17 cellular contexts compared by ENCODE assay signal in the genomic region with DNA sequence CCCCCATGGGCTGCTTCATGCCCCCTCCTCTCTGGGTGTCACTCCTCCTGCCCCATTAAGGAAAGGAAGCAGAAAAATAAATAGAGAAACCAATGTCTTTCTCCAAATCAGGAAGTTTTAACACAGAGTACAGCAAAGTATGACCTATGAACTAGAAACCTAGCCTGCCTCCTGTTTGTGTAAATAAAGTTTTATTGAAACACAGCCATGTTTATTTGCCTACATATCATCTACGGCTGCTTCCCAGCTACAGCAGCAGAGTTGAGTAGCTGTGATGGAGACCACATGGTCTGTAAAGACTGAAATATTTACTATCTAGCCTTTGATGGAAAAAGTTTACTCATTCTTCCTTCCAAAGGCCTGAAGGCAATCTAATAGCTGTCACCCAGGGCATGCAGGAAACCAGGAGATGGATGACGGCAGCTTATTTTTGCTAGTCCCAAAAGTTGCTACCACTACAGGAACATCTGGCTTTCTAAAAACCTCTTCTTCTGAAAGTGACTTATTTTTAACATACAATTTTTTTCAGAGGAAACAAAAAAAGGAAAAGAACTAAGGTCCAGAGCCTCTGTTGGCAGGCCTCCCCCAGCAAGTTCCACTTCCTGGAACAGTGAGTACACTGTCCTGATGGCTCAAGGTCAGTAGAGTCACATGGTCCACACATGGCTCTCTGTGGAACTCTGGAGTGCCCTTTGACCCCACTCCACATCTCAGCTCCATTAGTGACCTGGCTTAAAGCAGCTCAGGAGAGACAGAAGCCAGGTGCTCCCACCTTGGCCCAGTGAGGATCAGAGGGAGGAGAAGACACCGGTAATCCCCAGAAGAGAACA.
DNase-seq lines count a peak whose midpoint lies in the region; ATAC-seq, FAIRE-seq and TF ChIP-seq lines count a peak whose summit lies in the region.
"Had no signal": no experiment of that assay in that cellular context is flagged by ENCODE, and none has a peak within 500 bp of the region (broad histone marks: within the 10 kb centered on the region; RNA-seq: fewer than 3 reads in every experiment).

No MANE protein-coding gene starts in this region.

- ATAC-seq in RWPE2 (ENCODE audit: low read depth) = no peak
- ATAC-seq in HepG2 = peak; percentile 94
- peak; percentile 86 for ATAC-seq in sciatic nerve
- no peak for ATAC-seq in GM19395 (IDR thresholded peaks at IDR 0.05; ENCODE audit: unreplicated experiment)
- ATAC-seq in GM21737 (IDR thresholded peaks at IDR 0.05; ENCODE audit: unreplicated experiment) = no peak
- ATAC-seq: A549, HCT116 had no signal

- H3K27me3 ChIP-seq in RWPE2 (ENCODE audit: insufficient read depth, poor library complexity, severe bottlenecking) (peaks cover 4% of the 10 kb centered on the region), cardiac muscle cell (no peaks in the 10 kb centered on the region), HepG2 (ENCODE audit: control insufficient read depth in 1 of 2, insufficient read depth in 2 of 2, low read length in 2 of 2) (no peaks in the 10 kb centered on the region)

- H3K9me2 ChIP-seq in OCI-LY7 (ENCODE audit: insufficient read depth, low read length) = no peaks in the 10 kb centered on the region

- CTCF ChIA-PET in HepG2 (lab: Yijun Ruan, JAX; ENCODE audit: low intra/inter-chr PET ratio, low total read pairs) (no interaction called here), OCI-LY7 (lab: Charles Lee; ENCODE audit: unreplicated experiment) (no interaction called here)

- H3K9ac ChIP-seq in HepG2 (ENCODE audit: insufficient read depth, low read depth, low read length) = no peak overlapping the region

- in situ Hi-C loops in HepG2 (cut with HindIII; ENCODE audit: extremely low pct_ligation_motif_present, low pct_unique_long_range_greater_than_20kb) = no loop called here

- H3K27ac ChIP-seq in RWPE2 (ENCODE audit: poor library complexity, severe bottlenecking) (no peak overlapping the region), cardiac muscle cell (peak overlapping the region; percentile 61), HepG2 (ENCODE audit: extremely low read length, insufficient read depth, low read length) (peak overlapping the region; percentile 9), OCI-LY7 (ENCODE audit: low read depth, low read length, poor library complexity, severe bottlenecking) (no peak overlapping the region)
- H3K27ac ChIP-seq: A549, RWPE1 had no signal

- DNase-seq in RWPE2 (ENCODE audit: low spot score) (peak; percentile 33), cardiac muscle cell (ENCODE audit: low read depth in 1 of 2, low spot score in 1 of 2) (peak in 1 of 2 donors; percentile 7), HepG2 (ENCODE audit: low spot score) (peak; percentile 52), sciatic nerve (ENCODE audit: low spot score) (no peak), OCI-LY7 (ENCODE audit: low spot score) (no peak), hippocampal formation (lab: John Stamatoyannopoulos, UW) (no peak)
- DNase-seq: Caco-2; MV-4-11; NCI-H1436; NCI-H2081; NCI-H524 treated with DMSO at 0.1 percent for 48 hours; NK-92 treated with Interleukin-12 subunit alpha and Interleukin-12 subunit beta, amount 100 ng/mL, for 24 hours had no signal

- POLR2A ChIA-PET in HepG2 (lab: Yijun Ruan, JAX) = interaction anchor here (0.9 kb wide), 1 partner anchor 16 kb away, joined by 3 read pairs; no protein-coding TSS in a partner anchor
- POLR2A ChIA-PET in OCI-LY7 (lab: Charles Lee) = no interaction called here

- BruUV-seq in HepG2 (replicated peaks; lab: Mats Ljungman, UMichigan) (no TSS peak), OCI-LY7 (replicated peaks; lab: Mats Ljungman, UMichigan) (no TSS peak)

- TF ChIP-seq EP300 in HepG2 (IDR thresholded peaks at IDR 0.05; ENCODE audit: low read depth in 2 of 2, low read length in 2 of 2) = no peak
- TF ChIP-seq EP300 in HepG2 (CRISPR knock-in tag; IDR thresholded peaks at IDR 0.05; ENCODE audit: borderline replicate concordance) = no peak

- no peaks in the 10 kb centered on the region for H3K36me3 ChIP-seq in RWPE2 (ENCODE audit: low read depth)
- H3K36me3 ChIP-seq in cardiac muscle cell = no peaks in the 10 kb centered on the region
- H3K36me3 ChIP-seq in HepG2 (replicated peaks in 1 of 2; ENCODE audit: control insufficient read depth in 1 of 2, insufficient read depth in 2 of 2, low read length in 2 of 2) = no peaks in the 10 kb centered on the region
- H3K36me3 ChIP-seq in OCI-LY7 (ENCODE audit: insufficient read depth, low read length) = no peaks in the 10 kb centered on the region

- intact Hi-C loops in HepG2 (cut with micrococcal nuclease; ENCODE audit: unreplicated experiment) = no loop called here
- intact Hi-C loops in sciatic nerve (cut with DNase I) = no loop called here
- intact Hi-C loops in OCI-LY7 (cut with micrococcal nuclease; ENCODE audit: unreplicated experiment) = no loop called here

- H3K4me3 ChIP-seq in RWPE2 (ENCODE audit: severe bottlenecking) (no peak overlapping the region), cardiac muscle cell (no peak overlapping the region), HepG2 (replicated peaks in 1 of 3; ENCODE audit: insufficient read depth in 1 of 3, low read depth in 2 of 3, low read length in 3 of 3) (no peak overlapping the region), OCI-LY7 (ENCODE audit: low read depth, low read length, poor library complexity, severe bottlenecking) (no peak overlapping the region)
- H3K4me3 ChIP-seq: A549 had no signal

- H3K79me2 ChIP-seq in HepG2 (ENCODE audit: insufficient read depth, low read length) (no peaks in the 10 kb centered on the region), OCI-LY7 (ENCODE audit: insufficient read depth, low read depth, low read length) (no peaks in the 10 kb centered on the region)

- no peak for TF ChIP-seq POLR2A in HepG2 (IDR thresholded peaks at IDR 0.05; ENCODE audit: insufficient read depth in 1 of 2, low read depth in 2 of 2, low read length in 2 of 2)

- H2AFZ ChIP-seq in HepG2 (ENCODE audit: low read length) = no peak overlapping the region
- no peak overlapping the region for H2AFZ ChIP-seq in OCI-LY7 (ENCODE audit: low read length)

- no peak for FAIRE-seq in HepG2 (lab: Jason Lieb, UNC)
- FAIRE-seq: A549 had no signal

- H3K9me3 ChIP-seq in RWPE2 (ENCODE audit: severe bottlenecking) = no peaks in the 10 kb centered on the region
- no peaks in the 10 kb centered on the region for H3K9me3 ChIP-seq in cardiac muscle cell (ENCODE audit: low read depth)
- peaks cover 20% of the 10 kb centered on the region for H3K9me3 ChIP-seq in HepG2 (ENCODE audit: low read length)
- H3K9me3 ChIP-seq in OCI-LY7 (ENCODE audit: low read length) = no peaks in the 10 kb centered on the region
- H3K9me3 ChIP-seq: A549, Caco-2 had no signal

- no peak for TF ChIP-seq CTCF in RWPE2 (IDR thresholded peaks at IDR 0.05; ENCODE audit: poor library complexity, severe bottlenecking)
- no peak for TF ChIP-seq CTCF in cardiac muscle cell (IDR thresholded peaks at IDR 0.05; ENCODE audit: low read depth, low read length)
- TF ChIP-seq CTCF in HepG2 (CRISPR knock-in tag; IDR thresholded peaks at IDR 0.05) = no peak
- no peak for TF ChIP-seq CTCF in OCI-LY7 (conservative IDR thresholded peaks at IDR 0.05; ENCODE audit: low read length)

- H3K4me1 ChIP-seq in RWPE2 (ENCODE audit: insufficient read depth, poor library complexity, severe bottlenecking) (no peaks in the 10 kb centered on the region), cardiac muscle cell (ENCODE audit: low read depth) (peaks cover 7% of the 10 kb centered on the region), HepG2 (ENCODE audit: insufficient read depth, low read length) (peaks cover 15% of the 10 kb centered on the region), OCI-LY7 (ENCODE audit: insufficient read depth, low read length, poor library complexity, severe bottlenecking) (no peaks in the 10 kb centered on the region)
- H3K4me1 ChIP-seq: A549, Caco-2 had no signal

- H4K20me1 ChIP-seq in HepG2 (ENCODE audit: insufficient read depth, low read length) (no peaks in the 10 kb centered on the region), OCI-LY7 (ENCODE audit: insufficient read depth, low read length) (no peaks in the 10 kb centered on the region)

- 63% methylated on average over 3 of the region's 3 CpGs for WGBS in HepG2 (ENCODE audit: low lambda C conversion rate)

- TF ChIP-seq RAD21 in HepG2 (CRISPR knock-in tag; IDR thresholded peaks at IDR 0.05) = no peak

- H3K4me2 ChIP-seq in HepG2 (ENCODE audit: low read depth, low read length) (peak overlapping the region; percentile 8; the same call in 1 of the 2 replicates), OCI-LY7 (ENCODE audit: low read length) (no peak overlapping the region)
- H3K4me2 ChIP-seq: A549 had no signal

TF ChIP-seq in HepG2, 621 proteins besides CTCF, POLR2A, EP300 and RAD21 (continues in another document):
- TF ChIP-seq IRX3 (CRISPR knock-in tag; IDR thresholded peaks at IDR 0.05; ENCODE audit: borderline replicate concordance, low read depth) (no peak), RARA (CRISPR knock-in tag; IDR thresholded peaks at IDR 0.05) (peak; percentile 43; the same call in 1 of the 2 replicates)
- TF ChIP-seq, protein P1, sequence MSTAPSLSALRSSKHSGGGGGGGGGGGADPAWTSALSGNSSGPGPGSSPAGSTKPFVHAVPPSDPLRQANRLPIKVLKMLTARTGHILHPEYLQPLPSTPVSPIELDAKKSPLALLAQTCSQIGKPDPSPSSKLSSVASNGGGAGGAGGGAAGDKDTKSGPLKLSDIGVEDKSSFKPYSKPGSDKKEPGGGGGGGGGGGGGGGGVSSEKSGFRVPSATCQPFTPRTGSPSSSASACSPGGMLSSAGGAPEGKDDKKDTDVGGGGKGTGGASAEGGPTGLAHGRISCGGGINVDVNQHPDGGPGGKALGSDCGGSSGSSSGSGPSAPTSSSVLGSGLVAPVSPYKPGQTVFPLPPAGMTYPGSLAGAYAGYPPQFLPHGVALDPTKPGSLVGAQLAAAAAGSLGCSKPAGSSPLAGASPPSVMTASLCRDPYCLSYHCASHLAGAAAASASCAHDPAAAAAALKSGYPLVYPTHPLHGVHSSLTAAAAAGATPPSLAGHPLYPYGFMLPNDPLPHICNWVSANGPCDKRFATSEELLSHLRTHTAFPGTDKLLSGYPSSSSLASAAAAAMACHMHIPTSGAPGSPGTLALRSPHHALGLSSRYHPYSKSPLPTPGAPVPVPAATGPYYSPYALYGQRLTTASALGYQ (CRISPR knock-in tag; IDR thresholded peaks at IDR 0.05) = no peak
- TF ChIP-seq, protein P2, sequence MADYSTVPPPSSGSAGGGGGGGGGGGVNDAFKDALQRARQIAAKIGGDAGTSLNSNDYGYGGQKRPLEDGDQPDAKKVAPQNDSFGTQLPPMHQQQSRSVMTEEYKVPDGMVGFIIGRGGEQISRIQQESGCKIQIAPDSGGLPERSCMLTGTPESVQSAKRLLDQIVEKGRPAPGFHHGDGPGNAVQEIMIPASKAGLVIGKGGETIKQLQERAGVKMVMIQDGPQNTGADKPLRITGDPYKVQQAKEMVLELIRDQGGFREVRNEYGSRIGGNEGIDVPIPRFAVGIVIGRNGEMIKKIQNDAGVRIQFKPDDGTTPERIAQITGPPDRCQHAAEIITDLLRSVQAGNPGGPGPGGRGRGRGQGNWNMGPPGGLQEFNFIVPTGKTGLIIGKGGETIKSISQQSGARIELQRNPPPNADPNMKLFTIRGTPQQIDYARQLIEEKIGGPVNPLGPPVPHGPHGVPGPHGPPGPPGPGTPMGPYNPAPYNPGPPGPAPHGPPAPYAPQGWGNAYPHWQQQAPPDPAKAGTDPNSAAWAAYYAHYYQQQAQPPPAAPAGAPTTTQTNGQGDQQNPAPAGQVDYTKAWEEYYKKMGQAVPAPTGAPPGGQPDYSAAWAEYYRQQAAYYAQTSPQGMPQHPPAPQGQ (CRISPR knock-in tag; IDR thresholded peaks at IDR 0.05; ENCODE audit: borderline replicate concordance) = no peak

Comparison
In these comparisons a context has a peak if more than half of its experiments do, and no peak if none do; other contexts are left out.
1. ATAC-seq: peak in HepG2 (single experiment) and sciatic nerve (single experiment); none in RWPE2 (single experiment), GM19395 (single experiment) and GM21737 (single experiment).
2. DNase-seq: peak in RWPE2 (single experiment) and HepG2 (single experiment); none in sciatic nerve (single experiment), OCI-LY7 (single experiment) and hippocampal formation (0 of 2).
3. H3K27ac ChIP-seq: peak in cardiac muscle cell (single experiment) and HepG2 (single experiment); none in RWPE2 (single experiment) and OCI-LY7 (single experiment).